ENCODE assay signal across 19 cellular contexts in the genomic region with DNA sequence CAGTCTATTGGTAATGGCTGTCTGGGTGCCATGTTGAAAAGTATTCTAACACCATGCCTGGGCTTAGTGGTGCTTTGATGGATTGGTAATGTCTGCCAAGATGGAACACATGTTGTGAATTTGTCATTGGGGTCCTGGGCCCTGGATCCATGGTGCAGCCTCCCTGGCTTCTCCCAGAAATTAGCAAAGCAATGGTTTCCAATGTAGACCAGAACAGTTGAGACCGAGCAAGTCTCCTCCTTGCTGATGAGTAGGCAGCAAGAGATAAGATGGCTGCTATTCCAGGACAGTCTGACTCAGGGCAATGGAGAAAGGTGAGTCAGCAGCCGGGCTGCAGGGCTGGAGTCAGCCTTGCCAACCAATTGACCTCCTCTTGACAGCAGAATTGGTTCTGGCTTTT. TPM values are rescaled to one million over a fixed set of nuclear protein-coding genes. Genes with fewer than 3 reads are reported as not detected.
"Had no signal": no experiment of that assay in that cellular context is flagged by ENCODE, and none has a peak within 500 bp of the region (broad histone marks: within the 10 kb centered on the region; RNA-seq: fewer than 3 reads in every experiment).

No MANE protein-coding gene starts in this region.

- H3K4me3 ChIP-seq: gastrocnemius medialis, heart right ventricle, tibial nerve had no signal

- H3K4me1 ChIP-seq: gastrocnemius medialis, heart right ventricle, tibial nerve had no signal

- ATAC-seq: activated T-cell treated with anti-CD3 and anti-CD28 coated beads, Interleukin-2, amount 50 U/mL, for 4 hours; effector memory CD8-positive, alpha-beta T cell; gastrocnemius medialis; heart right ventricle; left ventricle myocardium superior; natural killer cell treated with Interleukin-12 subunit alpha and Interleukin-12 subunit beta and Interleukin-15 and Interleukin-18, amount 100 ng/mL, for 72 hours; right cardiac atrium; stimulated activated effector memory CD8-positive, alpha-beta T cell treated with anti-CD3 and anti-CD28 coated beads, Interleukin-12 subunit alpha, Interleukin-12 subunit beta, amount 100 ng/mL, for 72 hours had no signal

- H3K27me3 ChIP-seq: gastrocnemius medialis, tibial nerve had no signal

- DNase-seq: activated CD4-positive, alpha-beta T cell treated with anti-CD3 and anti-CD28 coated beads for 1 hour; activated CD4-positive, alpha-beta T cell treated with anti-CD3 and anti-CD28 coated beads, Interleukin-2, amount 50 U/mL, for 48 hours; activated gamma-delta T cell treated with Interleukin-2 at 50 U/mL for 16 hours; activated naive CD8-positive, alpha-beta T cell treated with anti-CD3 and anti-CD28 coated beads, Interleukin-2, amount 10 ng/mL, durations not matched to agents 7 days and 5 days; activated T-cell treated with anti-CD3 and anti-CD28 coated beads, Interleukin-2, amount 50 U/mL, for 4 hours; effector memory CD8-positive, alpha-beta T cell; gastrocnemius medialis; heart right ventricle; kidney; left ventricle myocardium superior; mesenchymal stem cell; nucleus accumbens; right cardiac atrium had no signal

- H3K9me3 ChIP-seq: gastrocnemius medialis had no signal

- H3K36me3 ChIP-seq: gastrocnemius medialis, heart right ventricle, tibial nerve had no signal

- H3K27ac ChIP-seq: epithelial cell of prostate, gastrocnemius medialis, heart right ventricle, tibial nerve had no signal

RNA-seq across cellular contexts. Expression of a gene that starts 30.8 kb away (rescaled TPM):
- total RNA-seq: activated naive CD8-positive, alpha-beta T cell treated with anti-CD3 and anti-CD28 coated beads, Interleukin-2, amount 10 ng/mL, durations not matched to agents 7 days and 5 days; activated T-cell treated with anti-CD3 and anti-CD28 coated beads, Interleukin-2, amount 50 U/mL, for 4 hours; astrocyte; gastrocnemius medialis; heart right ventricle; kidney; left ventricle myocardium superior; natural killer cell treated with Interleukin-12 subunit alpha and Interleukin-12 subunit beta and Interleukin-15 and Interleukin-18, amount 100 ng/mL, for 72 hours; posterior vena cava; right cardiac atrium; tibial nerve had no signal
- polyA plus RNA-seq: heart right ventricle, right cardiac atrium had no signal
